In genomic region chr7:128404143-128404681, GRCh38 we compare ENCODE assay signal across 10 cellular contexts. TPM values are rescaled to one million over a fixed set of nuclear protein-coding genes. Genes with fewer than 3 reads are reported as not detected.
A peak's percentile ranks its signal among the peaks of the same experiment; 100 is the strongest.
DNase-seq lines count a peak whose midpoint lies in the region; ATAC-seq and TF ChIP-seq lines count a peak whose summit lies in the region.
"Had no signal": no experiment of that assay in that cellular context is flagged by ENCODE, and none has a peak within 500 bp of the region (broad histone marks: within the 10 kb centered on the region; RNA-seq: fewer than 3 reads in every experiment).

No MANE protein-coding gene starts in this region.

- H3K36me3 ChIP-seq in colonic mucosa: no peaks in the 10 kb centered on the region
- H3K36me3 ChIP-seq in osteoblast (ENCODE audit: insufficient read depth, low read length): peaks cover 22% of the 10 kb centered on the region

- H3K9ac ChIP-seq in colonic mucosa (ENCODE audit: low read depth in 2 of 2, low read length in 2 of 2): no peak overlapping the region

- H3K4me1 ChIP-seq in colonic mucosa (peaks cover 11% of the 10 kb centered on the region), osteoblast (ENCODE audit: insufficient read depth, low read length) (peaks cover 14% of the 10 kb centered on the region)

- peak; percentile 50 for DNase-seq in DMS 273 (lab: John Stamatoyannopoulos, UW; ENCODE audit: unreplicated experiment)
- no peak for DNase-seq in DMS 273 treated with DMSO at 0.1 percent for 48 hours (lab: John Stamatoyannopoulos, UW)
- no peak for DNase-seq in NB4 (ENCODE audit: low read depth)
- DNase-seq in colonic mucosa: peak; percentile 40
- DNase-seq in osteoblast (ENCODE audit: insufficient read length, low spot score, missing footprints): peak; percentile 89
- no peak for DNase-seq in GM10248 (ENCODE audit: extremely low spot score)
- DNase-seq in stimulated activated CD4-positive, alpha-beta T cell treated with anti-CD3 and anti-CD28 coated beads, Interleukin-12 subunit alpha, Interleukin-12 subunit beta, amount 100 ng/mL, for 4 hours: no peak
- DNase-seq: 8988T had no signal

- H3K27me3 ChIP-seq in colonic mucosa (no peaks in the 10 kb centered on the region), osteoblast (ENCODE audit: insufficient read depth, low read length) (no peaks in the 10 kb centered on the region)

- H3K4me2 ChIP-seq in osteoblast (ENCODE audit: insufficient read depth, low read length): peak overlapping the region; percentile 92

- POLR2A ChIA-PET in GM10248 (lab: Yijun Ruan, JAX): interaction anchor here (0.6 kb wide), 1 partner anchor 488 kb away, joined by 5 read pairs; no protein-coding TSS in a partner anchor

- H2AFZ ChIP-seq in osteoblast (ENCODE audit: low read length): no peak overlapping the region

- peaks cover 21% of the 10 kb centered on the region for H4K20me1 ChIP-seq in osteoblast (ENCODE audit: insufficient read depth, low read length)

- no peak overlapping the region for H3K27ac ChIP-seq in colonic mucosa
- H3K27ac ChIP-seq in osteoblast (ENCODE audit: low read depth, low read length): no peak overlapping the region

- peaks cover 22% of the 10 kb centered on the region for H3K79me2 ChIP-seq in osteoblast (ENCODE audit: insufficient read depth, low read length)

- TF ChIP-seq POLR2A in NB4 (IDR thresholded peaks at IDR 0.05; ENCODE audit: extremely low read depth, insufficient read length): no peak

- H3K4me3 ChIP-seq in NB4 (ENCODE audit: low read depth, low read length) (peak overlapping the region; percentile 87), colonic mucosa (no peak overlapping the region), osteoblast (ENCODE audit: insufficient read depth, low read length) (peak overlapping the region; percentile 84)

- no peak for TF ChIP-seq CTCF in NB4 (IDR thresholded peaks at IDR 0.05; ENCODE audit: low read depth, low read length)
- no peak for TF ChIP-seq CTCF in colonic mucosa (IDR thresholded peaks at IDR 0.05)
- no peak for TF ChIP-seq CTCF in osteoblast (IDR thresholded peaks at IDR 0.05; ENCODE audit: extremely low read depth, low read depth, low read length)
- no peak for TF ChIP-seq CTCF in GM10248 (IDR thresholded peaks at IDR 0.05; ENCODE audit: control extremely low read depth, extremely low read depth, low read depth, missing control alignments)

- ATAC-seq in GM21360 (IDR thresholded peaks at IDR 0.05; ENCODE audit: unreplicated experiment): no peak

- intact Hi-C loops in colonic mucosa (cut with DNase I): loop anchor here (2.0 kb wide), 1 partner anchor 53 kb away; no protein-coding TSS in a partner anchor

- H3K9me3 ChIP-seq in colonic mucosa: no peaks in the 10 kb centered on the region
- no peaks in the 10 kb centered on the region for H3K9me3 ChIP-seq in osteoblast (ENCODE audit: low read depth, low read length)
- H3K9me3 ChIP-seq: thoracic aorta had no signal

- CTCF ChIA-PET in GM10248 (lab: Yijun Ruan, JAX): interaction anchor here (1.4 to 42.8 kb wide), 4 partner anchors 5 to 56 kb away, joined by 3 to 963 read pairs (median 494); partner anchors contain the start of gene IMPDH1

RNA-seq across cellular contexts. Expression of gene IMPDH1, which starts 5.6 kb away (rescaled TPM):
- total RNA-seq in colonic mucosa: 10 to 100 TPM; 37.5 to 50.0 TPM
- 31.5 and 35.8 TPM in 2 replicates for total RNA-seq in osteoblast

RNA-seq across cellular contexts. Expression of gene PRRT4, which starts 42.7 kb away (rescaled TPM):
- total RNA-seq in colonic mucosa: under 1 TPM in 1 of 2 donors, not detected in 1; 0.24 TPM
- not detected in 2 replicates for total RNA-seq in osteoblast

RNA-seq across cellular contexts. Expression of gene HILPDA, which starts 51.5 kb away (rescaled TPM):
- total RNA-seq in colonic mucosa (10 to 100 TPM; 12.1 to 31.4 TPM), osteoblast (10.9 and 13.8 TPM in 2 replicates)

Comparison
In these comparisons a context has a peak if more than half of its experiments do, and no peak if none do; other contexts are left out.
1. DNase-seq: peak in DMS 273 (single experiment), colonic mucosa (single experiment) and osteoblast (single experiment); none in DMS 273 treated with DMSO at 0.1 percent for 48 hours (single experiment), NB4 (single experiment), GM10248 (single experiment) and stimulated activated CD4-positive, alpha-beta T cell treated with anti-CD3 and anti-CD28 coated beads, Interleukin-12 subunit alpha, Interleukin-12 subunit beta, amount 100 ng/mL, for 4 hours (single experiment).